ENCODE assay signal across 14 cellular contexts in genomic region chr10:112752268-112752667, GRCh38.
"Had no signal": no experiment of that assay in that cellular context is flagged by ENCODE, and none has a peak within 500 bp of the region (broad histone marks: within the 10 kb centered on the region; RNA-seq: fewer than 3 reads in every experiment).

No MANE protein-coding gene starts in this region.

- H3K36me3 ChIP-seq: lower lobe of right lung had no signal

- ATAC-seq: activated CD8-positive, alpha-beta T cell treated with anti-CD3 and anti-CD28 coated beads, Interleukin-2, amount 10 ng/mL, durations not matched to agents 7 days and 5 days; lower lobe of right lung; natural killer cell treated with Interleukin-12 subunit alpha and Interleukin-12 subunit beta and Interleukin-15 and Interleukin-18, amount 100 ng/mL, for 72 hours; psoas muscle; T-helper 17 cell; WTC11 had no signal

- H3K27ac ChIP-seq: lower lobe of right lung, psoas muscle had no signal

- DNase-seq: activated CD4-positive, alpha-beta T cell treated with anti-CD3 and anti-CD28 coated beads for 48 hours; activated CD8-positive, alpha-beta memory T cell treated with anti-CD3 and anti-CD28 coated beads, Interleukin-2, amount 50 U/mL, for 48 hours; activated CD8-positive, alpha-beta T cell treated with anti-CD3 and anti-CD28 coated beads, Interleukin-2, amount 10 ng/mL, durations not matched to agents 7 days and 5 days; central memory CD4-positive, alpha-beta T cell; cortex of kidney; effector CD8-positive, alpha-beta T cell; hypothalamus; lower lobe of right lung; psoas muscle; stimulated activated CD4-positive, alpha-beta T cell treated with anti-CD3 and anti-CD28 coated beads, Interleukin-15, amount 100 ng/mL, for 24 hours; stimulated activated CD4-positive, alpha-beta T cell treated with anti-CD3 and anti-CD28 coated beads, Interleukin-4, amount 100 ng/mL, for 24 hours; T-helper 17 cell had no signal

- H3K4me3 ChIP-seq: lower lobe of right lung, psoas muscle had no signal
